In genomic region chr22:37623075-37624016, GRCh38 we compare ENCODE assay signal across 8 cellular contexts. TPM values are rescaled to one million over a fixed set of nuclear protein-coding genes. Genes with fewer than 3 reads are reported as not detected.
DNase-seq lines count a peak whose midpoint lies in the region; ATAC-seq, FAIRE-seq and TF ChIP-seq lines count a peak whose summit lies in the region.

No MANE protein-coding gene starts in this region.

- H3K4me1 ChIP-seq in A549 (no peaks in the 10 kb centered on the region), OCI-LY1 (ENCODE audit: insufficient read depth, low read length, severe bottlenecking) (peaks cover 33% of the 10 kb centered on the region), neural progenitor cell (peaks cover 4% of the 10 kb centered on the region), transverse colon (peaks cover 33 to 44% (median 39%) of the 10 kb centered on the region in 4 donors)

- H4K20me1 ChIP-seq in OCI-LY1 (ENCODE audit: insufficient read depth, low read length): no peaks in the 10 kb centered on the region
- no peaks in the 10 kb centered on the region for H4K20me1 ChIP-seq in neural progenitor cell (ENCODE audit: low read depth)

- peaks cover 47% of the 10 kb centered on the region for H3K4me1 Mint-ChIP-seq in activated T-cell treated with anti-CD3 and anti-CD28 coated beads, Interleukin-2, amount 50 U/mL, for 24 hours (ENCODE audit: low read depth)
- H3K4me1 Mint-ChIP-seq in neural progenitor cell: peaks cover 7% of the 10 kb centered on the region

- H3K9me3 ChIP-seq in A549 (no peaks in the 10 kb centered on the region), OCI-LY1 (ENCODE audit: low read length) (no peaks in the 10 kb centered on the region), neural progenitor cell (ENCODE audit: low read depth) (no peaks in the 10 kb centered on the region), transverse colon (no peaks in the 10 kb centered on the region)

- H2AFZ ChIP-seq in OCI-LY1 (ENCODE audit: low read length) (no peak overlapping the region), neural progenitor cell (replicated peaks) (no peak overlapping the region)

- TF ChIP-seq EP300 in A549 (IDR thresholded peaks at IDR 0.05) (no peak), transverse colon (IDR thresholded peaks at IDR 0.05; ENCODE audit: low read depth) (no peak)

- peak; percentile 45 to 58 for TF ChIP-seq RAD21 in A549 (conservative IDR thresholded peaks at IDR 0.05 in 1 of 2, IDR thresholded peaks at IDR 0.05 in 1 of 2)

- H3K27ac Mint-ChIP-seq in activated T-cell treated with anti-CD3 and anti-CD28 coated beads, Interleukin-2, amount 50 U/mL, for 24 hours: peak overlapping the region; percentile 94
- H3K27ac Mint-ChIP-seq in neural progenitor cell: peak overlapping the region; percentile 63

- H3K36me3 Mint-ChIP-seq in activated T-cell treated with anti-CD3 and anti-CD28 coated beads, Interleukin-2, amount 50 U/mL, for 24 hours (ENCODE audit: low read depth): peaks cover 83% of the 10 kb centered on the region
- H3K36me3 Mint-ChIP-seq in neural progenitor cell: peaks cover 11% of the 10 kb centered on the region

- H3K4me2 ChIP-seq in A549 (no peak overlapping the region), OCI-LY1 (ENCODE audit: low read length) (no peak overlapping the region), neural progenitor cell (no peak overlapping the region)

- WGBS in A549 (ENCODE audit: missing lambda C conversion rate): 58% methylated on average over 12 of the region's 22 CpGs
- 62% methylated on average over 22 of the region's 22 CpGs; no CpG with 5 or more reads in 1 of the 2 donors for WGBS in transverse colon (ENCODE audit: low coverage in 1 of 2), 2 donors

- H3K4me3 ChIP-seq in A549 (no peak overlapping the region), OCI-LY1 (ENCODE audit: low read depth, low read length, poor library complexity, severe bottlenecking) (no peak overlapping the region), neural progenitor cell (no peak overlapping the region), transverse colon (no peak overlapping the region)

- FAIRE-seq in A549 (lab: Jason Lieb, UNC) (no peak), GM12891 (lab: Jason Lieb, UNC) (peak; percentile 80)

- ATAC-seq in A549 (peak; percentile 77 to 89), esophagus mucosa (peak; percentile 56), HG03025 (IDR thresholded peaks at IDR 0.05; ENCODE audit: low FRiP score, unreplicated experiment) (no peak)

- H3K36me3 ChIP-seq in OCI-LY1 (ENCODE audit: insufficient read depth, low read length) (peaks cover 57% of the 10 kb centered on the region; the same call in 1 of the 2 replicates), neural progenitor cell (no peaks in the 10 kb centered on the region), transverse colon (peaks cover 0 to 7% (median 0%) of the 10 kb centered on the region in 4 donors)

- peak; percentile 32 to 57 for DNase-seq in A549 (ENCODE audit: low read depth in 1 of 2, low spot score in 1 of 2)
- DNase-seq in GM12891 (ENCODE audit: insufficient read length, low spot score): peak; percentile 84
- peak; percentile 86 for DNase-seq in activated T-cell treated with anti-CD3 and anti-CD28 coated beads, Interleukin-2, amount 50 U/mL, for 24 hours
- DNase-seq in neural progenitor cell (ENCODE audit: low spot score): peak; percentile 86
- peak; percentile 76 for DNase-seq in transverse colon

- H3K27me3 ChIP-seq in OCI-LY1 (ENCODE audit: insufficient read depth, low read length) (no peaks in the 10 kb centered on the region), neural progenitor cell (no peaks in the 10 kb centered on the region), transverse colon (no peaks in the 10 kb centered on the region)

- H3K9me3 Mint-ChIP-seq in activated T-cell treated with anti-CD3 and anti-CD28 coated beads, Interleukin-2, amount 50 U/mL, for 24 hours: no peaks in the 10 kb centered on the region
- no peaks in the 10 kb centered on the region for H3K9me3 Mint-ChIP-seq in neural progenitor cell

- H3F3A ChIP-seq in OCI-LY1 (ENCODE audit: insufficient read depth, low read length) (no peaks in the 10 kb centered on the region), neural progenitor cell (ENCODE audit: low read depth) (peaks cover 5% of the 10 kb centered on the region)

- no peak overlapping the region for H3K9ac ChIP-seq in OCI-LY1 (ENCODE audit: low read length)
- no peak overlapping the region for H3K9ac ChIP-seq in neural progenitor cell

- intact Hi-C loops in transverse colon (cut with DNase I; ENCODE audit: low total_unique reads): no loop called here

- TF ChIP-seq POLR2A in A549 (IDR thresholded peaks at IDR 0.05; ENCODE audit: low read length): no peak
- TF ChIP-seq POLR2A in GM12891 (IDR thresholded peaks at IDR 0.05; ENCODE audit: low read depth, low read length): no peak
- no peak for TF ChIP-seq POLR2A in transverse colon (IDR thresholded peaks at IDR 0.05)

- H3K79me2 ChIP-seq in OCI-LY1 (ENCODE audit: insufficient read depth, low read length) (no peaks in the 10 kb centered on the region), neural progenitor cell (ENCODE audit: low read depth) (no peaks in the 10 kb centered on the region)

- in situ Hi-C loops in transverse colon (cut with MboI; ENCODE audit: low pct_ligation_motif_present in 1 of 4, low pct_unique_long_range_greater_than_20kb in 1 of 4, low sequenced_read_pairs in 3 of 4): loop anchor here in 1 of 4 donors (10.0 kb wide), 1 partner anchor 61 kb away; the partner anchor contains the start of gene NOL12

- H3K27ac ChIP-seq in A549: no peak overlapping the region
- peak overlapping the region; percentile 54 for H3K27ac ChIP-seq in OCI-LY1 (ENCODE audit: low read depth, low read length, poor library complexity, severe bottlenecking)
- H3K27ac ChIP-seq in neural progenitor cell: no peak overlapping the region
- peak overlapping the region; percentile 68 to 91 (median 76) for H3K27ac ChIP-seq in transverse colon

- no peaks in the 10 kb centered on the region for H3K9me2 ChIP-seq in OCI-LY1 (ENCODE audit: low read depth, low read length)

- POLR2A ChIA-PET in A549 (lab: Yijun Ruan, JAX): no interaction called here

- CTCF ChIA-PET in A549 (lab: Yijun Ruan, JAX): interaction anchor here (0.7 to 7.1 kb wide), 21 partner anchors 9 to 166 kb away, joined by 3 to 36 read pairs (median 3); partner anchors contain the start of gene PDXP

- TF ChIP-seq CTCF in A549 (IDR thresholded peaks at IDR 0.05) (peak; percentile 70), OCI-LY1 (IDR thresholded peaks at IDR 0.05; ENCODE audit: low read length) (peak; percentile 87), neural progenitor cell (IDR thresholded peaks at IDR 0.05) (peak; percentile 97), transverse colon (IDR thresholded peaks at IDR 0.05) (peak; percentile 80 to 98 (median 94))

- no peak overlapping the region for H3K4me3 Mint-ChIP-seq in activated T-cell treated with anti-CD3 and anti-CD28 coated beads, Interleukin-2, amount 50 U/mL, for 24 hours
- H3K4me3 Mint-ChIP-seq in neural progenitor cell: no peak overlapping the region

- no peaks in the 10 kb centered on the region for H3K27me3 Mint-ChIP-seq in activated T-cell treated with anti-CD3 and anti-CD28 coated beads, Interleukin-2, amount 50 U/mL, for 24 hours
- peaks cover 2% of the 10 kb centered on the region for H3K27me3 Mint-ChIP-seq in neural progenitor cell (ENCODE audit: insufficient read depth, low read depth)

RNA-seq across cellular contexts. Expression of gene GGA1, which starts 14.7 kb away (rescaled TPM):
- 20.5 and 22.0 TPM in 2 replicates for polyA plus RNA-seq in A549 (2011; rRNA removed)
- polyA plus RNA-seq in A549 (2012; cell fraction: cytosol; rRNA removed): 25.4 and 29.6 TPM in 2 replicates
- 116 and 166 TPM in 2 replicates for polyA plus RNA-seq in A549 (2012; cell fraction: nucleus; rRNA removed)
- 23.5 to 28.4 TPM (median 26.1 TPM) in 3 replicates for polyA plus RNA-seq in A549 (2017; fragmentation: RNase III; extraction: RNeasy Plus Mini Kit Qiagen cat#74134 plus additional on column Dnase treatment)
- polyA minus RNA-seq in A549 (2011; rRNA and poly(A)+ RNA removed): 18.1 and 19.4 TPM in 2 replicates
- 44.9 TPM for polyA plus RNA-seq in GM12891 (2012; ENCODE audit: low read depth, missing spikeins)
- 28.4 TPM for total RNA-seq in esophagus mucosa
- 62.3 and 71.7 TPM in 2 replicates for total RNA-seq in neural progenitor cell (ENCODE audit: low replicate concordance)
- total RNA-seq in transverse colon: 100 to 1,000 TPM in 1 of 4 donors, 10 to 100 TPM in 3; 60.1 to 142 (median 73.8) TPM

RNA-seq across cellular contexts. Expression of gene SH3BP1, which starts 16.1 kb away (rescaled TPM):
- polyA plus RNA-seq in A549 (2011; rRNA removed) (1.6 and 1.8 TPM in 2 replicates), A549 (2017; fragmentation: RNase III; extraction: RNeasy Plus Mini Kit Qiagen cat#74134 plus additional on column Dnase treatment) (1.6 to 2.8 TPM (median 2.7 TPM) in 3 replicates)
- polyA plus RNA-seq in A549 (2012; cell fraction: cytosol; rRNA removed): 3.3 and 3.4 TPM in 2 replicates
- polyA plus RNA-seq in A549 (2012; cell fraction: nucleus; rRNA removed): 8.7 and 9.6 TPM in 2 replicates
- 1.6 and 2.2 TPM in 2 replicates for polyA minus RNA-seq in A549 (2011; rRNA and poly(A)+ RNA removed)
- polyA plus RNA-seq in GM12891 (2012; ENCODE audit: low read depth, missing spikeins): 58.1 TPM
- total RNA-seq in esophagus mucosa (40.2 TPM), neural progenitor cell (ENCODE audit: low replicate concordance) (10.3 and 10.9 TPM in 2 replicates), transverse colon (100 to 1,000 TPM in 2 of 4 donors, 10 to 100 TPM in 2; 53.1 to 158 (median 84.7) TPM)

RNA-seq across cellular contexts. Expression of gene PDXP, which starts 35.2 kb away (rescaled TPM):
- polyA plus RNA-seq in A549 (2011; rRNA removed): 13.1 and 17.9 TPM in 2 replicates
- 20.5 and 28.6 TPM in 2 replicates for polyA plus RNA-seq in A549 (2012; cell fraction: cytosol; rRNA removed)
- 15.8 and 19.3 TPM in 2 replicates for polyA plus RNA-seq in A549 (2012; cell fraction: nucleus; rRNA removed)
- 10.5 to 11.5 TPM (median 10.8 TPM) in 3 replicates for polyA plus RNA-seq in A549 (2017; fragmentation: RNase III; extraction: RNeasy Plus Mini Kit Qiagen cat#74134 plus additional on column Dnase treatment)
- 9.3 and 12.4 TPM in 2 replicates for polyA minus RNA-seq in A549 (2011; rRNA and poly(A)+ RNA removed)
- polyA plus RNA-seq in GM12891 (2012; ENCODE audit: low read depth, missing spikeins): 28.3 TPM
- 2.5 TPM for total RNA-seq in esophagus mucosa
- total RNA-seq in neural progenitor cell (ENCODE audit: low replicate concordance): 25.1 and 57.0 TPM in 2 replicates
- 100 to 1,000 TPM in 1 of 4 donors, 10 to 100 TPM in 3; 28.9 to 126 (median 50.7) TPM for total RNA-seq in transverse colon

RNA-seq across cellular contexts. Expression of gene LGALS2, which starts 43.5 kb away (rescaled TPM):
- polyA plus RNA-seq in A549 (2011; rRNA removed) (1.1 and 2.0 TPM in 2 replicates), A549 (2017; fragmentation: RNase III; extraction: RNeasy Plus Mini Kit Qiagen cat#74134 plus additional on column Dnase treatment) (0.45 to 0.75 TPM (median 0.63 TPM) in 3 replicates)
- 0.22 and 0.39 TPM in 2 replicates for polyA plus RNA-seq in A549 (2012; cell fraction: cytosol; rRNA removed)
- polyA plus RNA-seq in A549 (2012; cell fraction: nucleus; rRNA removed): 0.14 TPM in 1 of 2 replicates, not detected in the other
- not detected in 2 replicates for polyA minus RNA-seq in A549 (2011; rRNA and poly(A)+ RNA removed)
- 1.1 TPM for polyA plus RNA-seq in GM12891 (2012; ENCODE audit: low read depth, missing spikeins)
- total RNA-seq in esophagus mucosa (not detected), neural progenitor cell (ENCODE audit: low replicate concordance) (not detected in 2 replicates), transverse colon (10 to 100 TPM in 2 of 4 donors, 1 to 10 TPM in 1, not detected in 1; 1.3 to 43.4 (median 17.2) TPM)

RNA-seq across cellular contexts. Expression of gene LGALS1, which starts 52.1 kb away (rescaled TPM):
- polyA plus RNA-seq in A549 (2011; rRNA removed) (584 and 723 TPM in 2 replicates), A549 (2017; fragmentation: RNase III; extraction: RNeasy Plus Mini Kit Qiagen cat#74134 plus additional on column Dnase treatment) (1,477 to 1,633 TPM (median 1,616 TPM) in 3 replicates)
- 3,234 and 3,497 TPM in 2 replicates for polyA plus RNA-seq in A549 (2012; cell fraction: cytosol; rRNA removed)
- 2,197 and 2,541 TPM in 2 replicates for polyA plus RNA-seq in A549 (2012; cell fraction: nucleus; rRNA removed)
- 417 and 457 TPM in 2 replicates for polyA minus RNA-seq in A549 (2011; rRNA and poly(A)+ RNA removed)
- polyA plus RNA-seq in GM12891 (2012; ENCODE audit: low read depth, missing spikeins): 590 TPM
- total RNA-seq in esophagus mucosa (55.5 TPM), neural progenitor cell (ENCODE audit: low replicate concordance) (14.9 and 42.9 TPM in 2 replicates), transverse colon (100 to 1,000 TPM; 196 to 558 (median 224) TPM)

Comparison
In these comparisons a context has a peak if more than half of its experiments do, and no peak if none do; other contexts are left out.
1. H3K27ac ChIP-seq: peak in OCI-LY1 (single experiment) and transverse colon (4 of 4); none in A549 (0 of 2) and neural progenitor cell (single experiment).
2. Peak in every context shown above with its lines, with median percentiles within 50 percentile points of each other: DNase-seq and CTCF ChIP-seq.